12 cellular contexts compared by ENCODE assay signal in genomic region chr5:132423443-132423898, GRCh38. TPM values are rescaled to one million over a fixed set of nuclear protein-coding genes. Genes with fewer than 3 reads are reported as not detected.
DNase-seq lines count a peak whose midpoint lies in the region; ATAC-seq and TF ChIP-seq lines count a peak whose summit lies in the region.
"Had no signal": no experiment of that assay in that cellular context is flagged by ENCODE, and none has a peak within 500 bp of the region (broad histone marks: within the 10 kb centered on the region; RNA-seq: fewer than 3 reads in every experiment).

No MANE protein-coding gene starts in this region.

- no peak for ATAC-seq in stimulated activated naive CD8-positive, alpha-beta T cell treated with anti-CD3 and anti-CD28 coated beads, Interleukin-15, amount 100 ng/mL, for 72 hours
- ATAC-seq in GM21576 (IDR thresholded peaks at IDR 0.05; ENCODE audit: unreplicated experiment) (no peak), GM21619 (IDR thresholded peaks at IDR 0.05; ENCODE audit: unreplicated experiment) (no peak)

- H3K4me3 ChIP-seq in adrenal gland, result no peak overlapping the region

- peaks cover 100% of the 10 kb centered on the region for H3K4me1 Mint-ChIP-seq in stimulated activated naive CD8-positive, alpha-beta T cell treated with anti-CD3 and anti-CD28 coated beads, Interleukin-15, Interleukin-2, amounts not matched to agents 100 ng/mL and 50 ng/mL, for 24 hours (ENCODE audit: low read depth)
- peaks cover 100% of the 10 kb centered on the region for H3K4me1 Mint-ChIP-seq in stimulated activated naive CD8-positive, alpha-beta T cell treated with anti-CD3 and anti-CD28 coated beads, Interleukin-15, amount 100 ng/mL, for 72 hours
- H3K4me1 Mint-ChIP-seq in mesothelial cell of epicardium, result peaks cover 56% of the 10 kb centered on the region

- intact Hi-C loops in adrenal gland (cut with DNase I), result loop anchor here (5.0 to 10.0 kb wide), 2 partner anchors 61 to 64 kb away; no protein-coding TSS in a partner anchor

- WGBS in adrenal gland, 4 donors, result 86 to 93% (median 89%) methylated on average over 3 of the region's 3 CpGs

- peak overlapping the region in 3 of 5 donors; percentile 9 to 60 (median 45) for H3K27ac ChIP-seq in adrenal gland
- H3K27ac ChIP-seq: C4-2B had no signal

- peak overlapping the region; percentile 70 for H3K27ac Mint-ChIP-seq in stimulated activated naive CD8-positive, alpha-beta T cell treated with anti-CD3 and anti-CD28 coated beads, Interleukin-15, Interleukin-2, amounts not matched to agents 100 ng/mL and 50 ng/mL, for 24 hours
- no peak overlapping the region for H3K27ac Mint-ChIP-seq in stimulated activated naive CD8-positive, alpha-beta T cell treated with anti-CD3 and anti-CD28 coated beads, Interleukin-15, amount 100 ng/mL, for 72 hours
- H3K27ac Mint-ChIP-seq in mesothelial cell of epicardium, result peak overlapping the region; percentile 55

- no peaks in the 10 kb centered on the region for H3K9me3 Mint-ChIP-seq in stimulated activated naive CD8-positive, alpha-beta T cell treated with anti-CD3 and anti-CD28 coated beads, Interleukin-15, Interleukin-2, amounts not matched to agents 100 ng/mL and 50 ng/mL, for 24 hours
- no peaks in the 10 kb centered on the region for H3K9me3 Mint-ChIP-seq in stimulated activated naive CD8-positive, alpha-beta T cell treated with anti-CD3 and anti-CD28 coated beads, Interleukin-15, amount 100 ng/mL, for 72 hours
- no peaks in the 10 kb centered on the region for H3K9me3 Mint-ChIP-seq in mesothelial cell of epicardium

- no peak for TF ChIP-seq POLR2A in adrenal gland (IDR thresholded peaks at IDR 0.05)

- H3K27me3 ChIP-seq in adrenal gland, result no peaks in the 10 kb centered on the region

- peaks cover 52 to 92% of the 10 kb centered on the region in 2 donors for H3K4me1 ChIP-seq in adrenal gland (replicated peaks in 1 of 2)

- TF ChIP-seq CTCF in adrenal gland (IDR thresholded peaks at IDR 0.05), result no peak
- TF ChIP-seq CTCF in mesothelial cell of epicardium (IDR thresholded peaks at IDR 0.05; ENCODE audit: unreplicated experiment), result no peak

- peaks cover 0 to 13% of the 10 kb centered on the region in 2 donors for H3K36me3 ChIP-seq in adrenal gland (replicated peaks in 1 of 2)

- DNase-seq in stimulated activated naive CD8-positive, alpha-beta T cell treated with anti-CD3 and anti-CD28 coated beads, Interleukin-15, amount 100 ng/mL, for 72 hours, result no peak
- DNase-seq in adrenal gland, result peak in 1 of 7 donors; percentile 13
- no peak for DNase-seq in mesothelial cell of epicardium (ENCODE audit: low spot score in 2 of 2, unreplicated experiment in 2 of 2)
- DNase-seq in T1000 (lab: John Stamatoyannopoulos, UW), result no peak
- no peak for DNase-seq in SHP77 treated with DMSO at 0.1 percent for 48 hours (lab: John Stamatoyannopoulos, UW)
- DNase-seq: NCI-H748 treated with DMSO at 0.1 percent for 48 hours; stimulated activated naive CD4-positive, alpha-beta T cell treated with Interleukin-2 at 50 U/mL for 16 hours; T-helper 9 cell had no signal

- no peaks in the 10 kb centered on the region for H3K27me3 Mint-ChIP-seq in stimulated activated naive CD8-positive, alpha-beta T cell treated with anti-CD3 and anti-CD28 coated beads, Interleukin-15, Interleukin-2, amounts not matched to agents 100 ng/mL and 50 ng/mL, for 24 hours
- H3K27me3 Mint-ChIP-seq in stimulated activated naive CD8-positive, alpha-beta T cell treated with anti-CD3 and anti-CD28 coated beads, Interleukin-15, amount 100 ng/mL, for 72 hours, result no peaks in the 10 kb centered on the region
- H3K27me3 Mint-ChIP-seq in mesothelial cell of epicardium (ENCODE audit: low read depth), result no peaks in the 10 kb centered on the region

- peaks cover 34% of the 10 kb centered on the region for H3K36me3 Mint-ChIP-seq in stimulated activated naive CD8-positive, alpha-beta T cell treated with anti-CD3 and anti-CD28 coated beads, Interleukin-15, Interleukin-2, amounts not matched to agents 100 ng/mL and 50 ng/mL, for 24 hours (ENCODE audit: low read depth)
- H3K36me3 Mint-ChIP-seq in mesothelial cell of epicardium, result peaks cover 3% of the 10 kb centered on the region

- no peak overlapping the region for H3K4me3 Mint-ChIP-seq in stimulated activated naive CD8-positive, alpha-beta T cell treated with anti-CD3 and anti-CD28 coated beads, Interleukin-15, Interleukin-2, amounts not matched to agents 100 ng/mL and 50 ng/mL, for 24 hours
- no peak overlapping the region for H3K4me3 Mint-ChIP-seq in stimulated activated naive CD8-positive, alpha-beta T cell treated with anti-CD3 and anti-CD28 coated beads, Interleukin-15, amount 100 ng/mL, for 72 hours
- H3K4me3 Mint-ChIP-seq in mesothelial cell of epicardium, result no peak overlapping the region

- H3K9me3 ChIP-seq in adrenal gland (replicated peaks in 1 of 3), result no peaks in the 10 kb centered on the region

RNA-seq across cellular contexts. Expression of gene SLC22A5, which starts 54.0 kb away (rescaled TPM):
- 10 to 100 TPM; 11.1 to 24.1 (median 16.5) TPM for total RNA-seq in adrenal gland
- polyA plus RNA-seq in adrenal gland, result 10 to 100 TPM in 1 of 3 donors, 1 to 10 TPM in 2; 9.6 to 12.6 (median 9.8) TPM
- 27.7 to 31.1 TPM (median 30.8 TPM) in 3 replicates for total RNA-seq in mesothelial cell of epicardium

Comparison
In these comparisons a context has a peak if more than half of its experiments do, and no peak if none do; other contexts are left out.
1. H3K27ac Mint-ChIP-seq: peak in stimulated activated naive CD8-positive, alpha-beta T cell treated with anti-CD3 and anti-CD28 coated beads, Interleukin-15, Interleukin-2, amounts not matched to agents 100 ng/mL and 50 ng/mL, for 24 hours (single experiment) and mesothelial cell of epicardium (single experiment); none in stimulated activated naive CD8-positive, alpha-beta T cell treated with anti-CD3 and anti-CD28 coated beads, Interleukin-15, amount 100 ng/mL, for 72 hours (0 of 2).